ENCODE assay signal across 14 cellular contexts in genomic region chr1:193299038-193299437, GRCh38.
A peak's percentile ranks its signal among the peaks of the same experiment; 100 is the strongest.
DNase-seq lines count a peak whose midpoint lies in the region; ATAC-seq and TF ChIP-seq lines count a peak whose summit lies in the region.
"Had no signal": no experiment of that assay in that cellular context is flagged by ENCODE, and none has a peak within 500 bp of the region (broad histone marks: within the 10 kb centered on the region; RNA-seq: fewer than 3 reads in every experiment).

No MANE protein-coding gene starts in this region.

- TF ChIP-seq CTCF in activated CD8-positive, alpha-beta T cell treated with anti-CD3 and anti-CD28 coated beads for 36 hours (IDR thresholded peaks at IDR 0.05): no peak
- no peak for TF ChIP-seq CTCF in WTC11 (IDR thresholded peaks at IDR 0.05)

- H3K4me1 Mint-ChIP-seq in activated CD8-positive, alpha-beta T cell treated with anti-CD3 and anti-CD28 coated beads for 36 hours (ENCODE audit: low read depth): no peaks in the 10 kb centered on the region
- H3K4me1 Mint-ChIP-seq in stimulated activated naive B cell treated with anti-CD40 and anti-IgM and Interleukin-4, amounts not matched to agents 10 μg/mL and 1 μg/mL and 100 μg/mL, for 72 hours: peaks cover 0 to 13% of the 10 kb centered on the region in 2 donors
- H3K4me1 Mint-ChIP-seq in WTC11: no peaks in the 10 kb centered on the region
- H3K4me1 Mint-ChIP-seq: activated CD4-positive, alpha-beta T cell treated with anti-CD3 and anti-CD28 coated beads for 36 hours; activated naive CD8-positive, alpha-beta T cell treated with anti-CD3 and anti-CD28 coated beads for 36 hours had no signal

- no peak overlapping the region for H3K4me3 Mint-ChIP-seq in activated CD8-positive, alpha-beta T cell treated with anti-CD3 and anti-CD28 coated beads for 36 hours
- H3K4me3 Mint-ChIP-seq in stimulated activated naive B cell treated with anti-CD40 and anti-IgM and Interleukin-4, amounts not matched to agents 10 μg/mL and 1 μg/mL and 100 μg/mL, for 72 hours: no peak overlapping the region
- no peak overlapping the region for H3K4me3 Mint-ChIP-seq in WTC11
- H3K4me3 Mint-ChIP-seq: activated CD4-positive, alpha-beta T cell treated with anti-CD3 and anti-CD28 coated beads for 36 hours; activated naive CD8-positive, alpha-beta T cell treated with anti-CD3 and anti-CD28 coated beads for 36 hours; CD4-positive, CD25-positive, alpha-beta regulatory T cell had no signal

- H3K9me3 Mint-ChIP-seq in activated CD8-positive, alpha-beta T cell treated with anti-CD3 and anti-CD28 coated beads for 36 hours: peaks cover 7% of the 10 kb centered on the region
- H3K9me3 Mint-ChIP-seq in stimulated activated naive B cell treated with anti-CD40 and anti-IgM and Interleukin-4, amounts not matched to agents 10 μg/mL and 1 μg/mL and 100 μg/mL, for 72 hours: peaks cover 4 to 5% of the 10 kb centered on the region in 2 donors
- H3K9me3 Mint-ChIP-seq in WTC11: peaks cover 6% of the 10 kb centered on the region

- POLR2A ChIA-PET in activated CD8-positive, alpha-beta T cell treated with anti-CD3 and anti-CD28 coated beads for 36 hours (lab: Charles Lee): no interaction called here
- POLR2A ChIA-PET in WTC11 (lab: Charles Lee): no interaction called here

- CTCF ChIA-PET in activated CD8-positive, alpha-beta T cell treated with anti-CD3 and anti-CD28 coated beads for 36 hours (lab: Charles Lee): no interaction called here
- CTCF ChIA-PET in WTC11 (lab: Charles Lee): no interaction called here

- no peak for DNase-seq in activated CD8-positive, alpha-beta T cell treated with anti-CD3 and anti-CD28 coated beads for 36 hours
- no peak for DNase-seq in stimulated activated naive B cell treated with anti-CD40 and anti-IgM and Interleukin-4, amounts not matched to agents 10 μg/mL and 1 μg/mL and 100 μg/mL, for 72 hours
- DNase-seq in WTC11 (ENCODE audit: low spot score) (no peak), KG1 (lab: John Stamatoyannopoulos, UW) (no peak)
- DNase-seq: activated CD4-positive, alpha-beta T cell treated with anti-CD3 and anti-CD28 coated beads for 36 hours; activated naive CD8-positive, alpha-beta T cell treated with anti-CD3 and anti-CD28 coated beads for 36 hours; activated T-cell treated with anti-CD3 and anti-CD28 coated beads, Interleukin-2, amount 50 U/mL, for 1 hour; CD4-positive, CD25-positive, alpha-beta regulatory T cell; stimulated activated CD4-positive, alpha-beta T cell treated with anti-CD3 and anti-CD28 coated beads, Interleukin-4, amount 100 ng/mL, for 1 hour; thyroid gland had no signal

- H3K27ac Mint-ChIP-seq in activated CD8-positive, alpha-beta T cell treated with anti-CD3 and anti-CD28 coated beads for 36 hours: no peak overlapping the region
- no peak overlapping the region for H3K27ac Mint-ChIP-seq in stimulated activated naive B cell treated with anti-CD40 and anti-IgM and Interleukin-4, amounts not matched to agents 10 μg/mL and 1 μg/mL and 100 μg/mL, for 72 hours
- no peak overlapping the region for H3K27ac Mint-ChIP-seq in WTC11
- H3K27ac Mint-ChIP-seq: activated CD4-positive, alpha-beta T cell treated with anti-CD3 and anti-CD28 coated beads for 36 hours; activated naive CD8-positive, alpha-beta T cell treated with anti-CD3 and anti-CD28 coated beads for 36 hours had no signal

- no peaks in the 10 kb centered on the region for H3K27me3 Mint-ChIP-seq in activated CD8-positive, alpha-beta T cell treated with anti-CD3 and anti-CD28 coated beads for 36 hours
- no peaks in the 10 kb centered on the region for H3K27me3 Mint-ChIP-seq in stimulated activated naive B cell treated with anti-CD40 and anti-IgM and Interleukin-4, amounts not matched to agents 10 μg/mL and 1 μg/mL and 100 μg/mL, for 72 hours
- no peaks in the 10 kb centered on the region for H3K27me3 Mint-ChIP-seq in WTC11 (ENCODE audit: low read depth)
- H3K27me3 Mint-ChIP-seq: activated CD4-positive, alpha-beta T cell treated with anti-CD3 and anti-CD28 coated beads for 36 hours; activated naive CD8-positive, alpha-beta T cell treated with anti-CD3 and anti-CD28 coated beads for 36 hours had no signal

- intact Hi-C loops in activated CD8-positive, alpha-beta T cell treated with anti-CD3 and anti-CD28 coated beads for 36 hours (cut with micrococcal nuclease): no loop called here

- ATAC-seq in GM18502 (IDR thresholded peaks at IDR 0.05; ENCODE audit: poor library complexity, unreplicated experiment) (peak; percentile 78), GM19455 (IDR thresholded peaks at IDR 0.05; ENCODE audit: unreplicated experiment) (peak; percentile 73), HG02588 (IDR thresholded peaks at IDR 0.05; ENCODE audit: unreplicated experiment) (peak; percentile 65), HG03280 (IDR thresholded peaks at IDR 0.05; ENCODE audit: unreplicated experiment) (peak; percentile 81), WTC11 (no peak)
- ATAC-seq in activated CD8-positive, alpha-beta T cell treated with anti-CD3 and anti-CD28 coated beads for 36 hours: no peak
- ATAC-seq in stimulated activated naive B cell treated with anti-CD40 and anti-IgM and Interleukin-4, amounts not matched to agents 10 μg/mL and 1 μg/mL and 100 μg/mL, for 72 hours (replicated peaks): no peak
- ATAC-seq: activated CD4-positive, alpha-beta T cell treated with anti-CD3 and anti-CD28 coated beads for 36 hours had no signal

- no peaks in the 10 kb centered on the region for H3K36me3 Mint-ChIP-seq in activated CD8-positive, alpha-beta T cell treated with anti-CD3 and anti-CD28 coated beads for 36 hours (ENCODE audit: low read depth)
- no peaks in the 10 kb centered on the region for H3K36me3 Mint-ChIP-seq in stimulated activated naive B cell treated with anti-CD40 and anti-IgM and Interleukin-4, amounts not matched to agents 10 μg/mL and 1 μg/mL and 100 μg/mL, for 72 hours
- no peaks in the 10 kb centered on the region for H3K36me3 Mint-ChIP-seq in WTC11
- H3K36me3 Mint-ChIP-seq: CD4-positive, CD25-positive, alpha-beta regulatory T cell had no signal

TF ChIP-seq in WTC11, 78 proteins besides CTCF, POLR2A, EP300 and RAD21 (continues in another document):
- TF ChIP-seq ZBTB43 (CRISPR knock-in tag; IDR thresholded peaks at IDR 0.05) (no peak), ELF4 (CRISPR knock-in tag; IDR thresholded peaks at IDR 0.05; ENCODE audit: low read depth) (no peak), NFATC4 (CRISPR knock-in tag; IDR thresholded peaks at IDR 0.05) (no peak), NR1H2 (CRISPR knock-in tag; IDR thresholded peaks at IDR 0.05) (no peak), ATF6 (CRISPR knock-in tag; IDR thresholded peaks at IDR 0.05) (no peak), HMGXB4 (CRISPR knock-in tag; IDR thresholded peaks at IDR 0.05) (no peak), MAX (CRISPR knock-in tag; IDR thresholded peaks at IDR 0.05) (no peak), RELA (CRISPR knock-in tag; IDR thresholded peaks at IDR 0.05; ENCODE audit: borderline replicate concordance) (no peak)

Comparison
In these comparisons a context has a peak if more than half of its experiments do, and no peak if none do; other contexts are left out.
1. ATAC-seq: peak in GM18502 (single experiment), GM19455 (single experiment), HG02588 (single experiment) and HG03280 (single experiment); none in activated CD8-positive, alpha-beta T cell treated with anti-CD3 and anti-CD28 coated beads for 36 hours (single experiment), stimulated activated naive B cell treated with anti-CD40 and anti-IgM and Interleukin-4, amounts not matched to agents 10 μg/mL and 1 μg/mL and 100 μg/mL, for 72 hours (0 of 2) and WTC11 (single experiment).